ENCODE assay signal across 23 cellular contexts in genomic region chr13:73521970-73522549, GRCh38.
A peak's percentile ranks its signal among the peaks of the same experiment; 100 is the strongest.
DNase-seq lines count a peak whose midpoint lies in the region; ATAC-seq, FAIRE-seq and TF ChIP-seq lines count a peak whose summit lies in the region.
"Had no signal": no experiment of that assay in that cellular context is flagged by ENCODE, and none has a peak within 500 bp of the region (broad histone marks: within the 10 kb centered on the region; RNA-seq: fewer than 3 reads in every experiment).

No MANE protein-coding gene starts in this region.

- no peaks in the 10 kb centered on the region for H3F3A ChIP-seq in GM23248 (ENCODE audit: insufficient read depth)

- H3K27ac Mint-ChIP-seq in mesothelial cell of epicardium = peak overlapping the region; percentile 64
- H3K27ac Mint-ChIP-seq: GM23338 had no signal

- H3K4me2 ChIP-seq in GM23248 (ENCODE audit: unreplicated experiment) = no peak overlapping the region
- H3K4me2 ChIP-seq: A549, GM23338 had no signal

- peaks cover 57% of the 10 kb centered on the region for H3K4me1 Mint-ChIP-seq in mesothelial cell of epicardium

- H3K4me3 ChIP-seq in ACC112 (ENCODE audit: low read depth, low read length) = no peak overlapping the region
- H3K4me3 ChIP-seq in GM23248 = no peak overlapping the region
- H3K4me3 ChIP-seq in bronchial epithelial cell (ENCODE audit: low read depth, low read length) = no peak overlapping the region
- H3K4me3 ChIP-seq: A549, GM23338, SJCRH30 had no signal

- H3K4me3 Mint-ChIP-seq in mesothelial cell of epicardium = no peak overlapping the region
- H3K4me3 Mint-ChIP-seq: GM23338 had no signal

- FAIRE-seq in bronchial epithelial cell (lab: Jason Lieb, UNC) = no peak
- FAIRE-seq: A549, HTR-8/SVneo had no signal

- TF ChIP-seq CTCF in bronchial epithelial cell (IDR thresholded peaks at IDR 0.05; ENCODE audit: insufficient read depth, low read length, severe bottlenecking) (no peak), mesothelial cell of epicardium (IDR thresholded peaks at IDR 0.05; ENCODE audit: unreplicated experiment) (no peak)

- H3K36me3 ChIP-seq in ACC112 (ENCODE audit: insufficient read depth, low read length) (no peaks in the 10 kb centered on the region), GM23248 (ENCODE audit: low read depth) (no peaks in the 10 kb centered on the region), bronchial epithelial cell (ENCODE audit: control insufficient read depth, insufficient read depth, low read length) (no peaks in the 10 kb centered on the region)
- H3K36me3 ChIP-seq: SJCRH30 had no signal

- H3K79me2 ChIP-seq in ACC112 (ENCODE audit: control insufficient read depth, insufficient read depth, low read length, unreplicated experiment) (no peaks in the 10 kb centered on the region), GM23248 (ENCODE audit: insufficient read depth) (no peaks in the 10 kb centered on the region)

- no peaks in the 10 kb centered on the region for H4K20me1 ChIP-seq in GM23248 (ENCODE audit: insufficient read depth)

- H3K9me3 Mint-ChIP-seq in mesothelial cell of epicardium = peaks cover 9% of the 10 kb centered on the region
- H3K9me3 Mint-ChIP-seq: GM23338 had no signal

- H2AFZ ChIP-seq in ACC112 (ENCODE audit: low read length, unreplicated experiment) = peak overlapping the region; percentile 78
- no peak overlapping the region for H2AFZ ChIP-seq in GM23248

- no peaks in the 10 kb centered on the region for H3K36me3 Mint-ChIP-seq in mesothelial cell of epicardium

- no peaks in the 10 kb centered on the region for H3K27me3 Mint-ChIP-seq in mesothelial cell of epicardium (ENCODE audit: low read depth)

- in situ Hi-C loops in GM23248 (cut with MboI) = no loop called here

- peak; percentile 3 for DNase-seq in GM23248
- DNase-seq in bronchial epithelial cell (ENCODE audit: low read depth) = peak; percentile 44
- DNase-seq in mesothelial cell of epicardium (ENCODE audit: low spot score in 2 of 2, unreplicated experiment in 2 of 2) = no peak
- no peak for DNase-seq in kidney tubule cell (ENCODE audit: low spot score)
- no peak for DNase-seq in LoVo (ENCODE audit: low spot score)
- no peak for DNase-seq in GM19240 (ENCODE audit: insufficient read length, low spot score)
- DNase-seq: COR-L47, GF-D8, NCI-H1417 treated with DMSO at 0.1 percent for 48 hours, NCI-H2029 treated with DMSO at 0.1 percent for 48 hours, NCI-H2171 treated with DMSO at 0.1 percent for 48 hours, NCI-H510A, NCI-H774, PC-3, SJCRH30 had no signal

- no peaks in the 10 kb centered on the region for H3K27me3 ChIP-seq in ACC112 (ENCODE audit: insufficient read depth, low read length)
- no peaks in the 10 kb centered on the region; the same call in 1 of the 2 replicates for H3K27me3 ChIP-seq in GM23248 (replicated peaks; ENCODE audit: insufficient read depth)
- H3K27me3 ChIP-seq in bronchial epithelial cell (ENCODE audit: control insufficient read depth, insufficient read depth, low read length) = no peaks in the 10 kb centered on the region
- H3K27me3 ChIP-seq: SJCRH30 had no signal

- WGBS in GM23248 (ENCODE audit: low coverage in 1 of 2, low lambda C conversion rate in 2 of 2, missing lambda C conversion rate in 2 of 2), 2 experiments = 44 to 47% methylated on average over 6 of the region's 6 CpGs

- H3K9ac ChIP-seq in GM23248 = no peak overlapping the region

- H3K27ac ChIP-seq in ACC112 (ENCODE audit: low read depth, low read length) (no peak overlapping the region), GM23248 (no peak overlapping the region)
- H3K27ac ChIP-seq: A549, C4-2B, RWPE1, SJCRH30 had no signal

- H3K9me3 ChIP-seq in GM23248 (ENCODE audit: low read depth) = no peaks in the 10 kb centered on the region
- H3K9me3 ChIP-seq: A549, SJCRH30 had no signal

- ATAC-seq in GM18519 (IDR thresholded peaks at IDR 0.05; ENCODE audit: low FRiP score, unreplicated experiment) = no peak
- ATAC-seq: A549, HCT116, PC-3 had no signal

- no peaks in the 10 kb centered on the region for H3K4me1 ChIP-seq in ACC112 (ENCODE audit: control insufficient read depth, insufficient read depth, low read length, unreplicated experiment)
- no peaks in the 10 kb centered on the region for H3K4me1 ChIP-seq in GM23248 (ENCODE audit: insufficient read depth)
- H3K4me1 ChIP-seq: SJCRH30 had no signal

- no peaks in the 10 kb centered on the region for H3K9me2 ChIP-seq in GM23248 (ENCODE audit: insufficient read depth)

Comparison
In these comparisons a context has a peak if more than half of its experiments do, and no peak if none do; other contexts are left out.
1. DNase-seq: peak in GM23248 (single experiment) and bronchial epithelial cell (single experiment); none in mesothelial cell of epicardium (0 of 2), kidney tubule cell (single experiment), LoVo (single experiment) and GM19240 (single experiment).